Comparison of ENCODE assay signal across 14 cellular contexts in the genomic region with DNA sequence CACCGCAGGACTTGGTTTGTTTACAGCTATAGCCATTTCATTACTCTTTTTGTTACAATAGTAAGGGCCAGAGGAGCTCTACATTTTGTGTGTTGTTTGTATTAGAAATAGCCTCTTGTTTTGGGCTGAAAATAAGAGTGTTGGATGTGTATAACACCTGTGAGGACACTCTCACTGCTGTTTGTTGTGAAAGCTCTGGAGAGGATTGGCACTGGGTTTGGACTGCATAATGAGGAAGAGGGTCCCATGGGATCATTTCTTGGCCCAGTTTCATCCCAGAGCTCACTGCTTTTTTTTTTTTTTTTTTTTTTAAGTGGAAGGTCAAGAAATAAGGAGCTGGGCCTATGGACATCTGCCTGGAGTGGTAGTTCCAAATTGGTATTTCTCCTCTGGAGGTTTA.
DNase-seq lines count a peak whose midpoint lies in the region; ATAC-seq and TF ChIP-seq lines count a peak whose summit lies in the region.
"Had no signal": no experiment of that assay in that cellular context is flagged by ENCODE, and none has a peak within 500 bp of the region (broad histone marks: within the 10 kb centered on the region; RNA-seq: fewer than 3 reads in every experiment).

No MANE protein-coding gene starts in this region.

- TF ChIP-seq POLR2A in gastroesophageal sphincter (IDR thresholded peaks at IDR 0.05) = no peak

- no peak overlapping the region for H3K4me3 ChIP-seq in right cardiac atrium (ENCODE audit: low read length)
- no peak overlapping the region for H3K4me3 ChIP-seq in gastroesophageal sphincter

- no peaks in the 10 kb centered on the region for H3K4me1 ChIP-seq in right cardiac atrium (ENCODE audit: control insufficient read depth, insufficient read depth, low read length)
- H3K4me1 ChIP-seq in gastroesophageal sphincter = no peaks in the 10 kb centered on the region
- H3K4me1 ChIP-seq: BE2C had no signal

- no peak for TF ChIP-seq EP300 in gastroesophageal sphincter (IDR thresholded peaks at IDR 0.05)

- TF ChIP-seq CTCF in gastroesophageal sphincter (IDR thresholded peaks at IDR 0.05) = no peak

- DNase-seq in left ventricle myocardium superior (no peak), right cardiac atrium (no peak), NCI-H446 treated with DMSO at 0.1 percent for 48 hours (lab: John Stamatoyannopoulos, UW) (peak; percentile 67), NAMALWA (ENCODE audit: low spot score) (no peak)
- DNase-seq: BE2C; CD4-positive, alpha-beta memory T cell; DND-41; GDM1; HCEC 1CT; HFFc6 had no signal

- H3K27ac ChIP-seq in right cardiac atrium (ENCODE audit: low read length) = no peak overlapping the region
- no peak overlapping the region for H3K27ac ChIP-seq in gastroesophageal sphincter
- H3K27ac ChIP-seq: C4-2B had no signal

- no peaks in the 10 kb centered on the region for H3K27me3 ChIP-seq in right cardiac atrium (ENCODE audit: control insufficient read depth, insufficient read depth)
- H3K27me3 ChIP-seq in gastroesophageal sphincter = no peaks in the 10 kb centered on the region
- H3K27me3 ChIP-seq: BE2C had no signal

- H3K36me3 ChIP-seq in gastroesophageal sphincter = no peaks in the 10 kb centered on the region
- H3K36me3 ChIP-seq: BE2C had no signal

- WGBS in right cardiac atrium = 97% methylated on average over 1 of the region's 1 CpG
- WGBS in gastroesophageal sphincter (ENCODE audit: low coverage in 1 of 2), 2 donors = 100% methylated on average over 1 of the region's 1 CpG; no CpG with 5 or more reads in 1 of the 2 donors

- no peaks in the 10 kb centered on the region for H3K9me3 ChIP-seq in right cardiac atrium (ENCODE audit: control insufficient read depth, low read length)
- no peaks in the 10 kb centered on the region for H3K9me3 ChIP-seq in gastroesophageal sphincter
- H3K9me3 ChIP-seq: BE2C had no signal

- peak; percentile 31 for ATAC-seq in left ventricle myocardium superior
- ATAC-seq in right cardiac atrium = no peak
- peak; percentile 44 for ATAC-seq in gastroesophageal sphincter
- ATAC-seq in activated CD4-positive, CD25-positive, alpha-beta regulatory T cell treated with anti-CD3 and anti-CD28 coated beads, Interleukin-2, amount 50 U/mL, for 24 hours = no peak
- no peak for ATAC-seq in GM18520 (IDR thresholded peaks at IDR 0.05; ENCODE audit: unreplicated experiment)

- intact Hi-C loops in left ventricle myocardium superior (cut with micrococcal nuclease) (no loop called here), right cardiac atrium (cut with DNase I) (no loop called here)

Comparison
In these comparisons a context has a peak if more than half of its experiments do, and no peak if none do; other contexts are left out.
1. ATAC-seq: peak in left ventricle myocardium superior (single experiment) and gastroesophageal sphincter (single experiment); none in right cardiac atrium (0 of 2), activated CD4-positive, CD25-positive, alpha-beta regulatory T cell treated with anti-CD3 and anti-CD28 coated beads, Interleukin-2, amount 50 U/mL, for 24 hours (0 of 2) and GM18520 (single experiment).